2 cellular contexts compared by ENCODE assay signal in the genomic region with DNA sequence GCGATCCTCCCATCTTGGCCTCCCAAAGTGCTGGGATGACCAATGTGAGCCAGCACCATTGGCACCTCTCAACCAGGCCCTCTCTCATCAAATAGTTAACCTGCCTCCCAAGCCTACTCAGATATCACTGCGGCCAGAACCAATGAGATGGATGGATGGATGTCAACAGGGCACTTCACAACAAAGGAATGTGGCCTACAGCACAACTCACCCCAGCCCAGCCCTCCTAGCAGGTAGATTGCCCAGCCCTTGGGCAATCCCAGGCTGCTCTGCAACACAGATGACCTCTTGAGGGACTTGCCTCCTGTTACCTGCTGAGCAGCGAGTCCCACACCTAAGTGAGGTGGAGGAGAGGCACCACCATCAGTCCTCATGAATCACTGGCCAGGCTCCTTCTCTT.
TF ChIP-seq lines count a peak whose summit lies in the region.

No MANE protein-coding gene starts in this region.

TF ChIP-seq in A549, 52 proteins besides CTCF, POLR2A, EP300 and RAD21:
- no peak for TF ChIP-seq KDM1A (IDR thresholded peaks at IDR 0.05; ENCODE audit: low read depth)
- TF ChIP-seq ZFP36 (IDR thresholded peaks at IDR 0.05; ENCODE audit: borderline replicate concordance, partially characterized antibody) = no peak
- no peak for TF ChIP-seq CEBPB (IDR thresholded peaks at IDR 0.05)
- no peak for TF ChIP-seq FOXS1 (CRISPR knock-in tag; IDR thresholded peaks at IDR 0.05)
- TF ChIP-seq HES2 (IDR thresholded peaks at IDR 0.05) = no peak
- TF ChIP-seq, protein P1, sequence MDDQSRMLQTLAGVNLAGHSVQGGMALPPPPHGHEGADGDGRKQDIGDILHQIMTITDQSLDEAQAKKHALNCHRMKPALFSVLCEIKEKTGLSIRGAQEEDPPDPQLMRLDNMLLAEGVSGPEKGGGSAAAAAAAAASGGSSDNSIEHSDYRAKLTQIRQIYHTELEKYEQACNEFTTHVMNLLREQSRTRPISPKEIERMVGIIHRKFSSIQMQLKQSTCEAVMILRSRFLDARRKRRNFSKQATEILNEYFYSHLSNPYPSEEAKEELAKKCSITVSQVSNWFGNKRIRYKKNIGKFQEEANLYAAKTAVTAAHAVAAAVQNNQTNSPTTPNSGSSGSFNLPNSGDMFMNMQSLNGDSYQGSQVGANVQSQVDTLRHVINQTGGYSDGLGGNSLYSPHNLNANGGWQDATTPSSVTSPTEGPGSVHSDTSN (IDR thresholded peaks at IDR 0.05) = no peak
- no peak for TF ChIP-seq TFCP2L1 (CRISPR knock-in tag; IDR thresholded peaks at IDR 0.05)
- TF ChIP-seq MYC (IDR thresholded peaks at IDR 0.05; ENCODE audit: borderline replicate concordance, low read length) = no peak
- TF ChIP-seq E2F6 (IDR thresholded peaks at IDR 0.05; ENCODE audit: borderline replicate concordance, low read depth) = no peak
- TF ChIP-seq PHF8 (IDR thresholded peaks at IDR 0.05; ENCODE audit: borderline replicate concordance, low read depth) = no peak
- TF ChIP-seq EHF (CRISPR knock-in tag; IDR thresholded peaks at IDR 0.05) = no peak
- TF ChIP-seq ZC3H11A (IDR thresholded peaks at IDR 0.05) = no peak
- no peak for TF ChIP-seq HOXB5 (CRISPR knock-in tag; IDR thresholded peaks at IDR 0.05)
- TF ChIP-seq FOSB (CRISPR knock-in tag; IDR thresholded peaks at IDR 0.05) = no peak
- TF ChIP-seq, protein P2, sequence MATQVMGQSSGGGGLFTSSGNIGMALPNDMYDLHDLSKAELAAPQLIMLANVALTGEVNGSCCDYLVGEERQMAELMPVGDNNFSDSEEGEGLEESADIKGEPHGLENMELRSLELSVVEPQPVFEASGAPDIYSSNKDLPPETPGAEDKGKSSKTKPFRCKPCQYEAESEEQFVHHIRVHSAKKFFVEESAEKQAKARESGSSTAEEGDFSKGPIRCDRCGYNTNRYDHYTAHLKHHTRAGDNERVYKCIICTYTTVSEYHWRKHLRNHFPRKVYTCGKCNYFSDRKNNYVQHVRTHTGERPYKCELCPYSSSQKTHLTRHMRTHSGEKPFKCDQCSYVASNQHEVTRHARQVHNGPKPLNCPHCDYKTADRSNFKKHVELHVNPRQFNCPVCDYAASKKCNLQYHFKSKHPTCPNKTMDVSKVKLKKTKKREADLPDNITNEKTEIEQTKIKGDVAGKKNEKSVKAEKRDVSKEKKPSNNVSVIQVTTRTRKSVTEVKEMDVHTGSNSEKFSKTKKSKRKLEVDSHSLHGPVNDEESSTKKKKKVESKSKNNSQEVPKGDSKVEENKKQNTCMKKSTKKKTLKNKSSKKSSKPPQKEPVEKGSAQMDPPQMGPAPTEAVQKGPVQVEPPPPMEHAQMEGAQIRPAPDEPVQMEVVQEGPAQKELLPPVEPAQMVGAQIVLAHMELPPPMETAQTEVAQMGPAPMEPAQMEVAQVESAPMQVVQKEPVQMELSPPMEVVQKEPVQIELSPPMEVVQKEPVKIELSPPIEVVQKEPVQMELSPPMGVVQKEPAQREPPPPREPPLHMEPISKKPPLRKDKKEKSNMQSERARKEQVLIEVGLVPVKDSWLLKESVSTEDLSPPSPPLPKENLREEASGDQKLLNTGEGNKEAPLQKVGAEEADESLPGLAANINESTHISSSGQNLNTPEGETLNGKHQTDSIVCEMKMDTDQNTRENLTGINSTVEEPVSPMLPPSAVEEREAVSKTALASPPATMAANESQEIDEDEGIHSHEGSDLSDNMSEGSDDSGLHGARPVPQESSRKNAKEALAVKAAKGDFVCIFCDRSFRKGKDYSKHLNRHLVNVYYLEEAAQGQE (IDR thresholded peaks at IDR 0.05) = no peak
- no peak for TF ChIP-seq FOSL2 (IDR thresholded peaks at IDR 0.05)
- no peak for TF ChIP-seq FOSL2 (CRISPR knock-in tag; IDR thresholded peaks at IDR 0.05)
- no peak for TF ChIP-seq HOXA7 (CRISPR knock-in tag; IDR thresholded peaks at IDR 0.05)
- no peak for TF ChIP-seq MAFK (IDR thresholded peaks at IDR 0.05; ENCODE audit: partially characterized antibody)

TF ChIP-seq in IMR-90, 13 proteins besides CTCF, POLR2A, EP300 and RAD21:
- TF ChIP-seq MXI1 (IDR thresholded peaks at IDR 0.05; ENCODE audit: borderline replicate concordance, low read depth, low read length) = no peak
- TF ChIP-seq SMC3 (IDR thresholded peaks at IDR 0.05; ENCODE audit: low read depth, low read length) = no peak
- TF ChIP-seq FOS (IDR thresholded peaks at IDR 0.05; ENCODE audit: low read depth, low read length) = no peak
- TF ChIP-seq RFX5 (IDR thresholded peaks at IDR 0.05; ENCODE audit: low read depth, low read length) = no peak
- TF ChIP-seq BHLHE40 (IDR thresholded peaks at IDR 0.05; ENCODE audit: low read depth, low read length) = no peak
- no peak for TF ChIP-seq CEBPB (IDR thresholded peaks at IDR 0.05; ENCODE audit: low read depth, low read length)
- TF ChIP-seq MAFK (IDR thresholded peaks at IDR 0.05; ENCODE audit: low read depth, low read length) = no peak
- TF ChIP-seq, protein P3, sequence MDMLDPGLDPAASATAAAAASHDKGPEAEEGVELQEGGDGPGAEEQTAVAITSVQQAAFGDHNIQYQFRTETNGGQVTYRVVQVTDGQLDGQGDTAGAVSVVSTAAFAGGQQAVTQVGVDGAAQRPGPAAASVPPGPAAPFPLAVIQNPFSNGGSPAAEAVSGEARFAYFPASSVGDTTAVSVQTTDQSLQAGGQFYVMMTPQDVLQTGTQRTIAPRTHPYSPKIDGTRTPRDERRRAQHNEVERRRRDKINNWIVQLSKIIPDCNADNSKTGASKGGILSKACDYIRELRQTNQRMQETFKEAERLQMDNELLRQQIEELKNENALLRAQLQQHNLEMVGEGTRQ (IDR thresholded peaks at IDR 0.05; ENCODE audit: low read depth, low read length) = no peak
- no peak for TF ChIP-seq RCOR1 (IDR thresholded peaks at IDR 0.05; ENCODE audit: insufficient replicate concordance, low read length)
- no peak for TF ChIP-seq NFE2L2 (IDR thresholded peaks at IDR 0.05; ENCODE audit: low read depth, low read length)
- no peak for TF ChIP-seq MAZ (IDR thresholded peaks at IDR 0.05; ENCODE audit: borderline replicate concordance, low read depth, low read length)
